In genomic region chr11:66976048-66976467, GRCh38 we compare ENCODE assay signal across 8 cellular contexts. TPM values are rescaled to one million over a fixed set of nuclear protein-coding genes. Genes with fewer than 3 reads are reported as not detected.
DNase-seq lines count a peak whose midpoint lies in the region; ATAC-seq and TF ChIP-seq lines count a peak whose summit lies in the region.

No MANE protein-coding gene starts in this region.

- intact Hi-C loops in prostate gland (cut with DNase I), result no loop called here

- no peaks in the 10 kb centered on the region for H3K36me3 ChIP-seq in GM06990 (ENCODE audit: control insufficient read depth, insufficient read depth, low read length)
- H3K36me3 ChIP-seq in MM.1S (replicated peaks; ENCODE audit: insufficient read depth, low read length), result no peaks in the 10 kb centered on the region
- no peaks in the 10 kb centered on the region for H3K36me3 ChIP-seq in prostate gland

- no peak overlapping the region for H3K4me2 ChIP-seq in MM.1S (ENCODE audit: low read depth, low read length)

- TF ChIP-seq CTCF in GM06990 (IDR thresholded peaks at IDR 0.05; ENCODE audit: insufficient read depth, low read length, poor library complexity, severe bottlenecking) (peak; percentile 69), MM.1S (IDR thresholded peaks at IDR 0.05; ENCODE audit: low read length) (peak; percentile 47), cardiac fibroblast (IDR thresholded peaks at IDR 0.05; ENCODE audit: low read depth, low read length) (peak; percentile 79), prostate gland (IDR thresholded peaks at IDR 0.05) (peak in 3 of 4 experiments; percentile 30 to 54 (median 33))

- H3K4me1 ChIP-seq in MM.1S (ENCODE audit: low read length) (no peaks in the 10 kb centered on the region), prostate gland (replicated peaks) (no peaks in the 10 kb centered on the region)

- no peaks in the 10 kb centered on the region for H3K79me2 ChIP-seq in MM.1S (ENCODE audit: low read length)

- H3K9me2 ChIP-seq in MM.1S (replicated peaks; ENCODE audit: insufficient read depth, low read length), result no peaks in the 10 kb centered on the region

- TF ChIP-seq POLR2A in prostate gland (IDR thresholded peaks at IDR 0.05), result no peak

- 56% methylated on average over 9 of the region's 9 CpGs for WGBS in prostate gland

- DNase-seq in GM06990 (ENCODE audit: extremely low read depth, insufficient read length), result no peak
- no peak for DNase-seq in MM.1S
- peak; percentile 31 to 34 for DNase-seq in cardiac fibroblast (ENCODE audit: low read depth in 2 of 2)
- no peak for DNase-seq in prostate gland (ENCODE audit: low spot score)
- DNase-seq in occipital lobe (lab: John Stamatoyannopoulos, UW), result no peak

- H3K27ac ChIP-seq in MM.1S (ENCODE audit: low read length), result no peak overlapping the region
- H3K27ac ChIP-seq in prostate gland, result no peak overlapping the region

- H3K9ac ChIP-seq in MM.1S (ENCODE audit: low read length), result no peak overlapping the region

- H3K27me3 ChIP-seq in GM06990 (replicated peaks; ENCODE audit: control insufficient read depth, insufficient read depth, low read length) (no peaks in the 10 kb centered on the region; the same call in 1 of the 2 replicates), MM.1S (replicated peaks; ENCODE audit: insufficient read depth, low read length) (peaks cover 14% of the 10 kb centered on the region), prostate gland (replicated peaks; ENCODE audit: insufficient read depth) (no peaks in the 10 kb centered on the region)

- H3K4me3 ChIP-seq in GM06990 (replicated peaks; ENCODE audit: low read depth, low read length) (no peak overlapping the region), MM.1S (ENCODE audit: low read length) (no peak overlapping the region), cardiac fibroblast (replicated peaks in 1 of 2; ENCODE audit: low read depth in 2 of 2, low read length in 2 of 2) (no peak overlapping the region), prostate gland (no peak overlapping the region)

- ATAC-seq in HG02840 (IDR thresholded peaks at IDR 0.05; ENCODE audit: low FRiP score, unreplicated experiment) (no peak), GM21447 (IDR thresholded peaks at IDR 0.05; ENCODE audit: unreplicated experiment) (no peak), HG03095 (IDR thresholded peaks at IDR 0.05; ENCODE audit: unreplicated experiment) (no peak)

- H3K9me3 ChIP-seq in MM.1S (replicated peaks; ENCODE audit: insufficient read depth, low read length) (no peaks in the 10 kb centered on the region), prostate gland (no peaks in the 10 kb centered on the region)

- no peaks in the 10 kb centered on the region for H4K20me1 ChIP-seq in MM.1S (ENCODE audit: insufficient read depth, low read length)

- no peak overlapping the region for H2AFZ ChIP-seq in MM.1S (ENCODE audit: low read length)

- H3F3A ChIP-seq in MM.1S (ENCODE audit: insufficient read depth, low read length), result no peaks in the 10 kb centered on the region

RNA-seq across cellular contexts. Expression of gene C11orf86, which starts 1.0 kb away (rescaled TPM):
- total RNA-seq in prostate gland (not detected), occipital lobe (not detected)

RNA-seq across cellular contexts. Expression of gene PC, which starts 17.9 kb away (rescaled TPM):
- total RNA-seq in prostate gland, result 10 to 100 TPM; 42.8 to 43.4 TPM
- total RNA-seq in occipital lobe, result 9.5 TPM

RNA-seq across cellular contexts. Expression of gene SYT12, which starts 46.9 kb away (rescaled TPM):
- total RNA-seq in prostate gland, result 1 to 10 TPM; 2.1 to 3.4 TPM
- total RNA-seq in occipital lobe, result 0.62 TPM

Comparison
In these comparisons a context has a peak if more than half of its experiments do, and no peak if none do; other contexts are left out.
1. DNase-seq: peak in cardiac fibroblast (2 of 2); none in GM06990 (single experiment), MM.1S (single experiment), prostate gland (single experiment) and occipital lobe (single experiment).
2. Peak in every context shown above with its lines, with median percentiles within 50 percentile points of each other: CTCF ChIP-seq.